ENCODE assay signal across 18 cellular contexts in the genomic region with DNA sequence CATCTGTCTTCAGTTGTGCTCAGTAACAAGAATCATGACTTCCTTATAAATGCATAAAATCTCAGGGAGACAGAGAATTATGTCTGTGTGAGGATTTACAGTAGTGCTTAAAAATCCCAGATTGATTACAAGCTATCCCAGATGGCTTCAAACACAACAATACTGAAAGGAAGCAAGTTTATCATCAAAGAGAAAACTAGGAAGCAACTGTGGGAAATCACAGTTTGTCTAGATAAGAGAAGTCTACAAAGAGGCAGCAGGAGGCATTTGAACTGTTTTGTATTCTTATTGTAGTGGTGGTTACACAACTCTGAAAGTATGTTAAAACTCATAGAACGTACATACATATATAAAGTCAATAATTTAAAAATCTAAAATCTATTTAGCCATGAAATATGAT.
DNase-seq lines count a peak whose midpoint lies in the region; ATAC-seq and TF ChIP-seq lines count a peak whose summit lies in the region.
"Had no signal": no experiment of that assay in that cellular context is flagged by ENCODE, and none has a peak within 500 bp of the region (broad histone marks: within the 10 kb centered on the region; RNA-seq: fewer than 3 reads in every experiment).

No MANE protein-coding gene starts in this region.

- H3K36me3 ChIP-seq in Panc1 (ENCODE audit: control insufficient read depth, insufficient read depth, low read length) (no peaks in the 10 kb centered on the region), mesendoderm (ENCODE audit: control insufficient read depth, insufficient read depth, low read length) (no peaks in the 10 kb centered on the region)

- no peak overlapping the region for H3K56ac ChIP-seq in mesendoderm (ENCODE audit: low read length)

- no peak overlapping the region for H4K8ac ChIP-seq in mesendoderm (ENCODE audit: low read depth, low read length)

- H3K4me1 ChIP-seq in Panc1 (ENCODE audit: control insufficient read depth, insufficient read depth, low read length) = peaks cover 10% of the 10 kb centered on the region
- peaks cover 9% of the 10 kb centered on the region for H3K4me1 ChIP-seq in mesendoderm (ENCODE audit: control insufficient read depth, low read depth, low read length)

- H3K4ac ChIP-seq in mesendoderm (ENCODE audit: low read depth, low read length) = no peak overlapping the region

- BruUV-seq in Panc1 (replicated peaks; lab: Mats Ljungman, UMichigan) = no TSS peak

- H2BK15ac ChIP-seq in mesendoderm (replicated peaks; ENCODE audit: low read depth) = no peak overlapping the region

- no peak for ATAC-seq in Panc1
- ATAC-seq in SK-N-SH treated with all-trans-retinoic acid at 6 μM for 48 hours = no peak
- ATAC-seq in HG02870 (IDR thresholded peaks at IDR 0.05; ENCODE audit: unreplicated experiment) = no peak
- ATAC-seq in HG03354 (IDR thresholded peaks at IDR 0.05; ENCODE audit: poor library complexity, severe bottlenecking, unreplicated experiment) = no peak
- no peak for ATAC-seq in GM21367 (IDR thresholded peaks at IDR 0.05; ENCODE audit: unreplicated experiment)
- ATAC-seq: HCT116 had no signal

- no peaks in the 10 kb centered on the region for H3K79me1 ChIP-seq in mesendoderm (ENCODE audit: low read length)

- no peak overlapping the region for H2AK5ac ChIP-seq in mesendoderm (ENCODE audit: low read length)

- H3K27ac ChIP-seq in Panc1 (ENCODE audit: low read length) = peak overlapping the region; percentile 13; the same call in 1 of the 2 replicates
- H3K27ac ChIP-seq in mesendoderm (ENCODE audit: low read depth, low read length) = no peak overlapping the region
- H3K27ac ChIP-seq: C4-2B had no signal

- DNase-seq in Panc1 (ENCODE audit: low read depth, low spot score) (no peak), endothelial cell (ENCODE audit: low spot score) (no peak), mesendoderm (peak; percentile 62), pulmonary artery endothelial cell (ENCODE audit: low read depth, low spot score) (peak; percentile 60)
- DNase-seq: ACHN; AML-193; CD4-positive, alpha-beta T cell; DMS153; GDM1; GOT3; H7; HFFc6 had no signal

- H3K27me3 ChIP-seq in Panc1 (ENCODE audit: control insufficient read depth, insufficient read depth, low read length) (no peaks in the 10 kb centered on the region), mesendoderm (ENCODE audit: insufficient read depth, low read length, poor library complexity) (no peaks in the 10 kb centered on the region)

- peaks cover 7% of the 10 kb centered on the region for H3K27me3 Mint-ChIP-seq in endothelial cell (ENCODE audit: unreplicated experiment)

- H4K5ac ChIP-seq in mesendoderm (ENCODE audit: low read length) = no peak overlapping the region

- H3K4me3 Mint-ChIP-seq in endothelial cell (ENCODE audit: unreplicated experiment) = no peak overlapping the region
- H3K4me3 Mint-ChIP-seq: CD4-positive, alpha-beta T cell; HFFc6 had no signal

- H3K9ac ChIP-seq in mesendoderm (ENCODE audit: low read length) = no peak overlapping the region

- H3K4me3 ChIP-seq in Panc1 (ENCODE audit: low read depth in 2 of 2, low read length in 2 of 2) = no peak overlapping the region
- H3K4me3 ChIP-seq in mesendoderm (ENCODE audit: low read length) = no peak overlapping the region

- peaks cover 3% of the 10 kb centered on the region for H3K36me3 Mint-ChIP-seq in endothelial cell (ENCODE audit: low read depth, unreplicated experiment)

- no peaks in the 10 kb centered on the region for H3K79me2 ChIP-seq in mesendoderm (ENCODE audit: control insufficient read depth, insufficient read depth, low read length)

- WGBS in mesendoderm (ENCODE audit: extremely low coverage, insufficient coverage, low lambda C conversion rate) = no CpG with 5 or more reads among the region's 1 CpG

- in situ Hi-C loops in Panc1 (cut with HindIII; ENCODE audit: low pct_unique_long_range_greater_than_20kb, low sequenced_read_pairs) = no loop called here

- no peak overlapping the region for H2BK5ac ChIP-seq in mesendoderm (ENCODE audit: low read length)

- intact Hi-C loops in Panc1 (cut with micrococcal nuclease; ENCODE audit: unreplicated experiment) = no loop called here

- H3K4me1 Mint-ChIP-seq in endothelial cell (ENCODE audit: unreplicated experiment) = peaks cover 27% of the 10 kb centered on the region

- no peak overlapping the region for H3K23ac ChIP-seq in mesendoderm (ENCODE audit: low read length)

- CTCF ChIA-PET in Panc1 (lab: Charles Lee) = interaction anchor here (0.6 kb wide), 1 partner anchor 124 kb away, joined by 4 read pairs; no protein-coding TSS in a partner anchor

- H3K18ac ChIP-seq in mesendoderm (ENCODE audit: low read length) = no peak overlapping the region

- no peaks in the 10 kb centered on the region for H3K9me3 ChIP-seq in Panc1 (ENCODE audit: control insufficient read depth, insufficient read depth, low read depth, low read length)

- H3K9me3 Mint-ChIP-seq in endothelial cell (ENCODE audit: unreplicated experiment) = no peaks in the 10 kb centered on the region
- H3K9me3 Mint-ChIP-seq: CD4-positive, alpha-beta T cell; HFFc6 had no signal

- POLR2A ChIA-PET in Panc1 (lab: Charles Lee) = no interaction called here

- peak overlapping the region; percentile 83 for H3K27ac Mint-ChIP-seq in endothelial cell (ENCODE audit: unreplicated experiment)
- H3K27ac Mint-ChIP-seq: CD4-positive, alpha-beta T cell; HFFc6 had no signal

- no peak overlapping the region for H3K4me2 ChIP-seq in mesendoderm (ENCODE audit: low read length)

- TF ChIP-seq CTCF in Panc1 (IDR thresholded peaks at IDR 0.05) (no peak), endothelial cell (IDR thresholded peaks at IDR 0.05; ENCODE audit: unreplicated experiment) (no peak)

- no peak overlapping the region for H2BK120ac ChIP-seq in mesendoderm (ENCODE audit: low read depth, low read length)

TF ChIP-seq in SK-N-SH treated with all-trans-retinoic acid at 6 μM for 48 hours, 23 proteins besides CTCF, POLR2A, EP300 and RAD21:
- TF ChIP-seq, protein P1, sequence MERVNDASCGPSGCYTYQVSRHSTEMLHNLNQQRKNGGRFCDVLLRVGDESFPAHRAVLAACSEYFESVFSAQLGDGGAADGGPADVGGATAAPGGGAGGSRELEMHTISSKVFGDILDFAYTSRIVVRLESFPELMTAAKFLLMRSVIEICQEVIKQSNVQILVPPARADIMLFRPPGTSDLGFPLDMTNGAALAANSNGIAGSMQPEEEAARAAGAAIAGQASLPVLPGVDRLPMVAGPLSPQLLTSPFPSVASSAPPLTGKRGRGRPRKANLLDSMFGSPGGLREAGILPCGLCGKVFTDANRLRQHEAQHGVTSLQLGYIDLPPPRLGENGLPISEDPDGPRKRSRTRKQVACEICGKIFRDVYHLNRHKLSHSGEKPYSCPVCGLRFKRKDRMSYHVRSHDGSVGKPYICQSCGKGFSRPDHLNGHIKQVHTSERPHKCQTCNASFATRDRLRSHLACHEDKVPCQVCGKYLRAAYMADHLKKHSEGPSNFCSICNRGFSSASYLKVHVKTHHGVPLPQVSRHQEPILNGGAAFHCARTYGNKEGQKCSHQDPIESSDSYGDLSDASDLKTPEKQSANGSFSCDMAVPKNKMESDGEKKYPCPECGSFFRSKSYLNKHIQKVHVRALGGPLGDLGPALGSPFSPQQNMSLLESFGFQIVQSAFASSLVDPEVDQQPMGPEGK (CRISPR knock-in tag; IDR thresholded peaks at IDR 0.05; ENCODE audit: borderline replicate concordance) = no peak
- TF ChIP-seq RARB (CRISPR knock-in tag; IDR thresholded peaks at IDR 0.05) = no peak
- TF ChIP-seq BACH2 (CRISPR knock-in tag; IDR thresholded peaks at IDR 0.05; ENCODE audit: borderline replicate concordance) = no peak
- no peak for TF ChIP-seq ISL1 (CRISPR knock-in tag; IDR thresholded peaks at IDR 0.05)
- no peak for TF ChIP-seq PPARA (CRISPR knock-in tag; IDR thresholded peaks at IDR 0.05; ENCODE audit: borderline replicate concordance)
- no peak for TF ChIP-seq ARNTL (CRISPR knock-in tag; IDR thresholded peaks at IDR 0.05; ENCODE audit: borderline replicate concordance, low read depth)
- no peak for TF ChIP-seq CREB5 (CRISPR knock-in tag; IDR thresholded peaks at IDR 0.05; ENCODE audit: low read depth)

Comparison
In these comparisons a context has a peak if more than half of its experiments do, and no peak if none do; other contexts are left out.
1. DNase-seq: peak in mesendoderm (single experiment) and pulmonary artery endothelial cell (single experiment); none in Panc1 (single experiment) and endothelial cell (single experiment).